ENCODE assay signal across 1 cellular context in genomic region chr3:106242779-106243178, GRCh38.
TF ChIP-seq lines count a peak whose summit lies in the region.

No MANE protein-coding gene starts in this region.

TF ChIP-seq in H1, 55 proteins besides CTCF, POLR2A, EP300 and RAD21 (continued from another document):
- TF ChIP-seq CHD7 (IDR thresholded peaks at IDR 0.05; ENCODE audit: insufficient replicate concordance, low read length), result no peak
- no peak for TF ChIP-seq ZNF274 (IDR thresholded peaks at IDR 0.05; ENCODE audit: borderline replicate concordance, extremely low read depth, low read length)
- no peak for TF ChIP-seq FOSL1 (IDR thresholded peaks at IDR 0.05; ENCODE audit: insufficient read depth, low read depth, low read length)
- TF ChIP-seq SP4 (IDR thresholded peaks at IDR 0.05; ENCODE audit: low read length), result no peak
- no peak for TF ChIP-seq NANOG (IDR thresholded peaks at IDR 0.05; ENCODE audit: insufficient read depth, low read depth, low read length, poor library complexity, severe bottlenecking)
- TF ChIP-seq POLR2AphosphoS5 (IDR thresholded peaks at IDR 0.05; ENCODE audit: low read depth, low read length), result no peak
- TF ChIP-seq TBP (IDR thresholded peaks at IDR 0.05; ENCODE audit: low read depth, low read length), result no peak
- TF ChIP-seq MAFK (IDR thresholded peaks at IDR 0.05; ENCODE audit: low read depth, low read length), result no peak
- no peak for TF ChIP-seq RXRA (IDR thresholded peaks at IDR 0.05; ENCODE audit: insufficient read depth, low read depth, low read length)
- TF ChIP-seq YY1 (IDR thresholded peaks at IDR 0.05; ENCODE audit: low read depth, low read length), result no peak
- TF ChIP-seq BRCA1 (IDR thresholded peaks at IDR 0.05; ENCODE audit: low read depth, low read length), result no peak
